ENCODE assay signal across 8 cellular contexts in the genomic region with DNA sequence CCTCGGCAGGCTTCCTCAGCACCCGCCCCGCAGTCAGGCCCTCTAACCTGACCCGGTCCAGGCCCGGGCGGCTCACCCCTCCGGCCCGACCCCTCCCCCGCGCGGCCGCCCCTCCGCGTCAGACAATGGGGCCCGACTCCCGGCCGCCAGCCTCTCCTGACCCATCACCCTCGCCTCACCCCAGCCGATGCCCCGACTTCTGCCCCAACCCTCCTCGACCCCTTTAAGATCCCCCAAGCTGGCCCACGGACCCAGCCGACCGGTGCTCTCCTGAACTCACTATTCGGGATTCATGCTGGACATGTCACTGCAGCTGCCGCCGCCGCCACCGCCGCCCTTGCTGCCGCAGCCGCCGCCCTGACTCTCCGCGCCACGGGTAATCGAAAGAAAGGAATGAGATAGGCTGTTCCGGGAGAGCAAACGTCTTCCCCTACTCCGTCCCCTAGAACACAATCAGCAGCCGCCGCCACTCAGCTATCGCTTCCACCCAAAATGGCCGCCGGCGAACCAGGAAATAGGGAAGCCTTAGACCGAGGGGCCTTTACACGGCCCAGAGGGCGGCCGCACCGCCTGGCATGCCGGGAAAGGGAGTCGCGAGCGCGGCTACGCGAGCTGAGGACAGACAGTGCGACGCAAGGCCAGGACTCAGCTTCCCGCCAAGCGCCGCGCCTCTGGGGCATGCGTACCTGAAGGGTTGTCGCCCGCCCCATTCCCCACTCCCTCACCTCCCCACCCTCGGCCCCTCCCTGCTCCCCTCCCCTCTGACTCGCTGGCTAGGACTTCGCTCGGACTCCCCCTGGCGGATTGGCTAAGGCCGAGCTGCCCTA. TPM values are rescaled to one million over a fixed set of nuclear protein-coding genes. Genes with fewer than 3 reads are reported as not detected.
DNase-seq lines count a peak whose midpoint lies in the region; ATAC-seq and TF ChIP-seq lines count a peak whose summit lies in the region.

A gene (minus strand): TSS at position 494 of the 827 bp plus-strand sequence. CDS start 191 bp downstream, at position 303.

- intact Hi-C loops in colonic mucosa (cut with DNase I), result loop anchor here (10.0 kb wide), 1 partner anchor 55 kb away; no protein-coding TSS in a partner anchor

- peak within 1 kb of the TSS; percentile 94 for H3K27ac ChIP-seq in colonic mucosa
- peak within 1 kb of the TSS; percentile 95 for H3K27ac ChIP-seq in layer of hippocampus (ENCODE audit: low read depth, low read length)

- TF ChIP-seq CTCF in colonic mucosa (IDR thresholded peaks at IDR 0.05), result peak; percentile 11

- DNase-seq in C1 segment of cervical spinal cord (lab: John Stamatoyannopoulos, UW) (peak; percentile 94 to 100 (median 98)), NCI-H526 (lab: John Stamatoyannopoulos, UW) (peak; percentile 98 to 99), colonic mucosa (peak; percentile 100)
- DNase-seq in activated CD4-positive, alpha-beta T cell treated with anti-CD3 and anti-CD28 coated beads for 48 hours, result peak; percentile 99
- peak; percentile 98 for DNase-seq in stimulated activated CD4-positive, alpha-beta T cell treated with anti-CD3 and anti-CD28 coated beads, Interleukin-1b, Interleukin-23, amount 100 ng/mL, for 4 hours (ENCODE audit: low read depth in 2 of 2)

- H3K27me3 ChIP-seq in colonic mucosa, result no peaks in the 10 kb centered on the region
- H3K27me3 ChIP-seq in layer of hippocampus (ENCODE audit: control insufficient read depth, insufficient read depth, low read length), result no peaks in the 10 kb centered on the region

- no peaks in the 10 kb centered on the region for H3K9me3 ChIP-seq in colonic mucosa

- ATAC-seq in GM19324 (IDR thresholded peaks at IDR 0.05; ENCODE audit: low FRiP score, unreplicated experiment) (peak; percentile 99), HG03469 (IDR thresholded peaks at IDR 0.05; ENCODE audit: unreplicated experiment) (peak; percentile 95)

- peak within 1 kb of the TSS; percentile 75 for H3K4me3 ChIP-seq in colonic mucosa

- no peaks in the 10 kb centered on the region for H3K36me3 ChIP-seq in colonic mucosa

- peak within 1 kb of the TSS; percentile 99 for H3K9ac ChIP-seq in colonic mucosa (ENCODE audit: low read depth in 2 of 2, low read length in 2 of 2)

- no peaks in the 10 kb centered on the region for H3K4me1 ChIP-seq in colonic mucosa

RNA-seq across cellular contexts. Expression of the gene that starts here (rescaled TPM):
- 100 to 1,000 TPM; 187 to 212 TPM for total RNA-seq in colonic mucosa

Comparison
In these comparisons a context has a peak if more than half of its experiments do, and no peak if none do; other contexts are left out.
1. Peak in every context shown above with its lines: DNase-seq, ATAC-seq, H3K4me3 ChIP-seq and H3K27ac ChIP-seq.